Comparison of ENCODE assay signal across 1 cellular context in the genomic region with DNA sequence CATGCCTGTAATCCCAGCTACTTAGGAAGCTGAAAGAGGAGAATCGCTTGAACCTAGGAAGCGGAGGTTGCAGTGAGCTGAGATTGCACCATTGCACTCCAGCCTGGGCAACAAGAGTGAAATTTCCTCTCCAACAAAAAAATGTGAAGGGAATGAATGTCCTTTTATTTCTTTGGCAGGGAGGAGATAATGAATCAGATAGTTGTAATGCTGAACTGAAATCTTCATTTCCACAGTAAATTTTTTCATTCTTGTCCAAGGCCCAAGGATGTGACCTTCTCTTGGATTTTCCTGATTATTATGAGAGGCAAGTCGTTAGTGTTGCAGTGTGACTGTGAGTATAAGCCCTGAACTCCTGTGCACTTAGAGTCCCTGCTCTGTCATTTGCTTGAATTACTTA.
TF ChIP-seq lines count a peak whose summit lies in the region.

No MANE protein-coding gene starts in this region.

TF ChIP-seq in IMR-90, 13 proteins besides CTCF, POLR2A, EP300 and RAD21:
- TF ChIP-seq, protein P1, sequence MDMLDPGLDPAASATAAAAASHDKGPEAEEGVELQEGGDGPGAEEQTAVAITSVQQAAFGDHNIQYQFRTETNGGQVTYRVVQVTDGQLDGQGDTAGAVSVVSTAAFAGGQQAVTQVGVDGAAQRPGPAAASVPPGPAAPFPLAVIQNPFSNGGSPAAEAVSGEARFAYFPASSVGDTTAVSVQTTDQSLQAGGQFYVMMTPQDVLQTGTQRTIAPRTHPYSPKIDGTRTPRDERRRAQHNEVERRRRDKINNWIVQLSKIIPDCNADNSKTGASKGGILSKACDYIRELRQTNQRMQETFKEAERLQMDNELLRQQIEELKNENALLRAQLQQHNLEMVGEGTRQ (IDR thresholded peaks at IDR 0.05; ENCODE audit: low read depth, low read length): no peak
- TF ChIP-seq CHD1 (IDR thresholded peaks at IDR 0.05; ENCODE audit: low read depth, low read length) (no peak), RCOR1 (IDR thresholded peaks at IDR 0.05; ENCODE audit: insufficient replicate concordance, low read length) (no peak), CEBPB (IDR thresholded peaks at IDR 0.05; ENCODE audit: low read depth, low read length) (no peak), NFE2L2 (IDR thresholded peaks at IDR 0.05; ENCODE audit: low read depth, low read length) (no peak), MAFK (IDR thresholded peaks at IDR 0.05; ENCODE audit: low read depth, low read length) (no peak), SMC3 (IDR thresholded peaks at IDR 0.05; ENCODE audit: low read depth, low read length) (no peak)
TF ChIP-seq in IMR-90: peak in this region for 0.
